ENCODE assay signal across 1 cellular context in genomic region chr9:135822383-135822755, GRCh38.
TF ChIP-seq lines count a peak whose summit lies in the region.

No MANE protein-coding gene starts in this region.

TF ChIP-seq in endothelial cell of umbilical vein, 7 proteins besides CTCF, POLR2A, EP300 and RAD21:
- TF ChIP-seq MYC (IDR thresholded peaks at IDR 0.05; ENCODE audit: low read depth, low read length) (no peak), MAX (IDR thresholded peaks at IDR 0.05; ENCODE audit: insufficient read depth, insufficient read length) (no peak), FOS (IDR thresholded peaks at IDR 0.05; ENCODE audit: borderline replicate concordance, insufficient read depth, low read length) (no peak), POLR2AphosphoS5 (IDR thresholded peaks at IDR 0.05; ENCODE audit: insufficient read depth, low read depth, low read length) (no peak), JUN (IDR thresholded peaks at IDR 0.05; ENCODE audit: borderline replicate concordance, insufficient read depth, insufficient read length, low read depth) (no peak), EZH2 (IDR thresholded peaks at IDR 0.05; ENCODE audit: borderline replicate concordance, low read depth, low read length, severe bottlenecking) (no peak), GATA2 (IDR thresholded peaks at IDR 0.05; ENCODE audit: insufficient read depth, insufficient read length, low read depth, low read length) (no peak)
